In genomic region chrX:36087366-36087765, GRCh38 we compare ENCODE assay signal across 30 cellular contexts.
"Had no signal": no experiment of that assay in that cellular context is flagged by ENCODE, and none has a peak within 500 bp of the region (broad histone marks: within the 10 kb centered on the region; RNA-seq: fewer than 3 reads in every experiment).

No MANE protein-coding gene starts in this region.

- H3K4me3 ChIP-seq: coronary artery, esophagus muscularis mucosa, gastroesophageal sphincter, lower lobe of right lung, ovary, psoas muscle, sigmoid colon, thoracic aorta, tibial nerve, upper lobe of left lung had no signal

- DNase-seq: dermis blood vessel endothelial cell; effector memory CD4-positive, alpha-beta T cell; foreskin keratinocyte; glutamatergic neuron; hypothalamus; immature natural killer cell; islet precursor cell; kidney glomerular epithelial cell; left ventricle myocardium superior; lower lobe of right lung; natural killer cell; occipital lobe; ovary; posterior cingulate gyrus; psoas muscle; right cardiac atrium; sigmoid colon; stimulated activated CD4-positive, alpha-beta T cell treated with anti-CD3 and anti-CD28 coated beads, Interleukin-2, amount 100 ng/mL, for 24 hours; stimulated activated CD4-positive, alpha-beta T cell treated with anti-CD3 and anti-CD28 coated beads, Interleukin-4, amount 100 ng/mL, for 24 hours; stimulated activated naive CD8-positive, alpha-beta T cell treated with anti-CD3 and anti-CD28 coated beads, Interleukin-15, Interleukin-2, amounts not matched to agents 100 U/mL and 50 U/mL, for 24 hours; substantia nigra; upper lobe of left lung had no signal

- H3K4me1 Mint-ChIP-seq: immature natural killer cell; natural killer cell; stimulated activated effector memory CD8-positive, alpha-beta T cell treated with anti-CD3 and anti-CD28 coated beads, Interleukin-12 subunit alpha, Interleukin-12 subunit beta, amount 100 ng/mL, for 72 hours had no signal

- ATAC-seq: foreskin keratinocyte; gastroesophageal sphincter; left ventricle myocardium superior; lower lobe of right lung; natural killer cell; psoas muscle; right cardiac atrium; stimulated activated effector memory CD8-positive, alpha-beta T cell treated with anti-CD3 and anti-CD28 coated beads, Interleukin-12 subunit alpha, Interleukin-12 subunit beta, amount 100 ng/mL, for 72 hours; stimulated activated naive CD8-positive, alpha-beta T cell treated with anti-CD3 and anti-CD28 coated beads, Interleukin-15, Interleukin-2, amounts not matched to agents 100 U/mL and 50 U/mL, for 24 hours had no signal

- H3K27me3 ChIP-seq: esophagus muscularis mucosa, foreskin keratinocyte, gastroesophageal sphincter, ovary, sigmoid colon, tibial nerve, upper lobe of left lung had no signal

- H3K4me1 ChIP-seq: esophagus muscularis mucosa, foreskin keratinocyte, gastroesophageal sphincter, lower lobe of right lung, psoas muscle, sigmoid colon, tibial nerve, upper lobe of left lung had no signal

- H3K9me3 Mint-ChIP-seq: natural killer cell; stimulated activated effector memory CD8-positive, alpha-beta T cell treated with anti-CD3 and anti-CD28 coated beads, Interleukin-12 subunit alpha, Interleukin-12 subunit beta, amount 100 ng/mL, for 72 hours had no signal

- H3K36me3 ChIP-seq: esophagus muscularis mucosa, gastroesophageal sphincter, lower lobe of right lung, ovary, sigmoid colon, thoracic aorta, tibial nerve, upper lobe of left lung had no signal

- H3K27ac ChIP-seq: coronary artery, esophagus muscularis mucosa, foreskin keratinocyte, gastroesophageal sphincter, lower lobe of right lung, ovary, psoas muscle, sigmoid colon, thoracic aorta, tibial nerve, upper lobe of left lung had no signal

- H3K9me3 ChIP-seq: esophagus muscularis mucosa, gastroesophageal sphincter, lower lobe of right lung, ovary, psoas muscle, sigmoid colon, thoracic aorta, tibial nerve, upper lobe of left lung had no signal

- FAIRE-seq: endothelial cell of umbilical vein, urothelium cell line had no signal

- H3K4me3 Mint-ChIP-seq: immature natural killer cell; natural killer cell; stimulated activated effector memory CD8-positive, alpha-beta T cell treated with anti-CD3 and anti-CD28 coated beads, Interleukin-12 subunit alpha, Interleukin-12 subunit beta, amount 100 ng/mL, for 72 hours had no signal

- H3K36me3 Mint-ChIP-seq: immature natural killer cell; natural killer cell; stimulated activated effector memory CD8-positive, alpha-beta T cell treated with anti-CD3 and anti-CD28 coated beads, Interleukin-12 subunit alpha, Interleukin-12 subunit beta, amount 100 ng/mL, for 72 hours had no signal
